ENCODE assay signal across 1 cellular context in the genomic region with DNA sequence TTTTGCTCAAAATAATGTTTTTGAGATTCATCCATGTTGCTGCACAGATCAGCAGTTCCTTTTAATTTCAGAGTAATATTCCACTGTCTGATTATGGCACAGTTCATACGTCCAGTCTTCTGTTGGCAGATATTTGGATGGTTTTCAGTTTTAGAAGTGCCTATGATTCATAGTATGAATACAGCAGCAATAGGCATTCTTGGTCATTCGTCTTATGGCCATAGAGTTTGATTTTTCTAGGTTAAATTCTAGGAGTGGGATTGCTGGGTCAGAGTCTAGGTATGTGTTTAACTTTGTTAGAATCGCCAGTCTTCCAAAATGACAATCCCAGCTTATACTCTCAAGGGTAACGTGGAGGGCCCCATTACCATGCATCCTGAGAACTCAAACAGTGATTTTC.
TF ChIP-seq lines count a peak whose summit lies in the region.

No MANE protein-coding gene starts in this region.

TF ChIP-seq in endothelial cell of umbilical vein, 7 proteins besides CTCF, POLR2A, EP300 and RAD21:
- TF ChIP-seq GATA2 (IDR thresholded peaks at IDR 0.05; ENCODE audit: insufficient read depth, insufficient read length, low read depth, low read length) (no peak), FOS (IDR thresholded peaks at IDR 0.05; ENCODE audit: borderline replicate concordance, insufficient read depth, low read length) (no peak), EZH2 (IDR thresholded peaks at IDR 0.05; ENCODE audit: borderline replicate concordance, low read depth, low read length, severe bottlenecking) (no peak), POLR2AphosphoS5 (IDR thresholded peaks at IDR 0.05; ENCODE audit: insufficient read depth, low read depth, low read length) (no peak), MYC (IDR thresholded peaks at IDR 0.05; ENCODE audit: low read depth, low read length) (no peak), JUN (IDR thresholded peaks at IDR 0.05; ENCODE audit: borderline replicate concordance, insufficient read depth, insufficient read length, low read depth) (no peak)
- TF ChIP-seq, protein P1, sequence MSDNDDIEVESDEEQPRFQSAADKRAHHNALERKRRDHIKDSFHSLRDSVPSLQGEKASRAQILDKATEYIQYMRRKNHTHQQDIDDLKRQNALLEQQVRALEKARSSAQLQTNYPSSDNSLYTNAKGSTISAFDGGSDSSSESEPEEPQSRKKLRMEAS (IDR thresholded peaks at IDR 0.05; ENCODE audit: insufficient read depth, insufficient read length) = no peak
